In the genomic region with DNA sequence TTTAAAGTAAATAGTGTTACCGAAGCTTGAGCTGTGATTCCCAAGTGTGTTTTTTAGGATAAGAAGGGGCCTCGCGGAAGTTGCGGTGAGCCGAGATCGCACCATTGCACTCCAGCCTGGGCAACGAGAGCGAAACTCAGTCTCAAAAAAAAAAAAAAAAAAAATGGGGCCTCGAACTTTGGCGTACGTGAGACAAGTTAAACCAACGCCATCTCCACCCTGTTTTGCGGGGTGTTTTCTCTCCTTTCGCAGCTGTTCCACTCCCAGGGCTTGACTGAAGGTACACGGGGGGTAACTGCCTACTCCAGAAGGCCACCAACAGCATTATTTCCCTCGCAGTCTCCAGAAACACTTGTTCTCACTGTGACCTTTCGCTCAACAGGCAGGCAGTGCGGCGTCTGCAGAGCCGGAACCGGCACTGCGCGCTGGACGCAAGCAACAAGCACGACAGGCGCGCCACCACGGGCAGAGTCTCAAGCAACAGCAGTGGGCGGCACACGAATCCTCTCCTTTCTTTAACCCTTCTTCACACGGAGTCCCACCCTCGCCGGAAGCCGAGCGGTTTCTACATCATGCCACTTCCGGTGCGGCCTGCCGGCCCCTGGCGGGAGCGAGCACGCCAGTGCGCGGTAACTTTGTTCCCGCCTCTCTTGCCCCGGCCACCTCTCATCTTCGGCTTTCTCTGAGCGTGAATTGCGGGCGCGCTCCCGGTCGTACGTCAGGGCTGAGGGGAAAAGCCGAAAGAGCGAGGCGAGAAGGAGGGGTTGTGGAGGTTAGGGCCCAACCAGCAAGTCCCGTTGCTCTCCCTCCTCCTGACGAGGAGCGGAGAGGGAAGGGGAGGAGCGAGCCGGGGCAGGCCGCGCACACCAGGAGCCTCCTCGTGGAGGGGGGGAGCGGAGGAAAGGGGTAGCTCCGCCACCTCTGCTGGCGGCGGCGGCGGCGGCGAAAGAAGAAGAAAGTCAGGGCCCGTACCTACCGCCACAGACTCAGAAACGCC, we compare ENCODE assay signal across 8 cellular contexts. TPM values are rescaled to one million over a fixed set of nuclear protein-coding genes. Genes with fewer than 3 reads are reported as not detected.
DNase-seq lines count a peak whose midpoint lies in the region; ATAC-seq and TF ChIP-seq lines count a peak whose summit lies in the region.

No MANE protein-coding gene starts in this region.

- H3K27ac Mint-ChIP-seq in activated T-cell treated with anti-CD3 and anti-CD28 coated beads, Interleukin-2, amount 50 U/mL, for 72 hours, result peak overlapping the region; percentile 100

- H3K4me3 ChIP-seq in KMS-11 (IDR thresholded peaks at IDR 0.05; ENCODE audit: insufficient read depth, low read depth, low read length), result no peak overlapping the region
- peak overlapping the region; percentile 97 to 98 for H3K4me3 ChIP-seq in Panc1 (ENCODE audit: low read depth in 2 of 2, low read length in 2 of 2)
- H3K4me3 ChIP-seq in mucosa of stomach (ENCODE audit: low read length), result peak overlapping the region; percentile 98

- ATAC-seq in GM21786 (IDR thresholded peaks at IDR 0.05; ENCODE audit: unreplicated experiment) (peak; percentile 67), Panc1 (peak; percentile 91), esophagus mucosa (peak; percentile 94)
- peak; percentile 77 to 78 for ATAC-seq in activated T-cell treated with anti-CD3 and anti-CD28 coated beads, Interleukin-2, amount 50 U/mL, for 72 hours (replicated peaks in 1 of 2)

- BruUV-seq in Panc1 (replicated peaks; lab: Mats Ljungman, UMichigan), result TSS peak; percentile 98

- intact Hi-C loops in Panc1 (cut with micrococcal nuclease; ENCODE audit: unreplicated experiment), result no loop called here

- H3K27me3 ChIP-seq in KMS-11 (ENCODE audit: insufficient read depth, low read depth), result no peaks in the 10 kb centered on the region
- no peaks in the 10 kb centered on the region for H3K27me3 ChIP-seq in Panc1 (ENCODE audit: control insufficient read depth, insufficient read depth, low read length)
- no peaks in the 10 kb centered on the region for H3K27me3 ChIP-seq in mucosa of stomach (ENCODE audit: control insufficient read depth, insufficient read depth, low read length)

- in situ Hi-C loops in Panc1 (cut with HindIII; ENCODE audit: low pct_unique_long_range_greater_than_20kb, low sequenced_read_pairs), result no loop called here

- H3K4me1 Mint-ChIP-seq in activated T-cell treated with anti-CD3 and anti-CD28 coated beads, Interleukin-2, amount 50 U/mL, for 72 hours (ENCODE audit: low read depth), result peaks cover 26% of the 10 kb centered on the region

- POLR2A ChIA-PET in Panc1 (lab: Charles Lee), result interaction anchor here (0.6 to 1.1 kb wide), 5 partner anchors 9 to 411 kb away, joined by 3 to 13 read pairs (median 8); no protein-coding TSS in a partner anchor

- H3K27me3 Mint-ChIP-seq in activated T-cell treated with anti-CD3 and anti-CD28 coated beads, Interleukin-2, amount 50 U/mL, for 72 hours (ENCODE audit: low read depth), result no peaks in the 10 kb centered on the region

- H3K9ac ChIP-seq in KMS-11 (peak overlapping the region; percentile 91), mucosa of stomach (ENCODE audit: low read length) (peak overlapping the region; percentile 99)

- no peaks in the 10 kb centered on the region for H3K9me3 ChIP-seq in Panc1 (ENCODE audit: control insufficient read depth, insufficient read depth, low read depth, low read length)
- H3K9me3 ChIP-seq in mucosa of stomach (ENCODE audit: control insufficient read depth, low read length), result no peaks in the 10 kb centered on the region

- DNase-seq in DMS79 treated with DMSO at 0.1 percent for 48 hours (lab: John Stamatoyannopoulos, UW) (peak; percentile 98), Panc1 (ENCODE audit: low read depth, low spot score) (peak; percentile 98)
- DNase-seq in activated T-cell treated with anti-CD3 and anti-CD28 coated beads, Interleukin-2, amount 50 U/mL, for 72 hours, result peak; percentile 98
- peak; percentile 98 for DNase-seq in stimulated activated CD8-positive, alpha-beta memory T cell treated with anti-CD3 and anti-CD28 coated beads, Interleukin-4, amount 100 ng/mL, for 48 hours

- peaks cover 25% of the 10 kb centered on the region for H3K4me1 ChIP-seq in KMS-11 (ENCODE audit: low read depth, poor library complexity, severe bottlenecking)
- H3K4me1 ChIP-seq in Panc1 (ENCODE audit: control insufficient read depth, insufficient read depth, low read length), result peaks cover 13% of the 10 kb centered on the region
- no peaks in the 10 kb centered on the region for H3K4me1 ChIP-seq in mucosa of stomach (ENCODE audit: control insufficient read depth, insufficient read depth, low read length)

- TF ChIP-seq CTCF in KMS-11 (conservative IDR thresholded peaks at IDR 0.05; ENCODE audit: low read depth, low read length), result no peak
- no peak for TF ChIP-seq CTCF in Panc1 (IDR thresholded peaks at IDR 0.05)

- H3K79me2 ChIP-seq in KMS-11 (ENCODE audit: insufficient read depth, low read depth), result peaks cover 34% of the 10 kb centered on the region

- H3K36me3 Mint-ChIP-seq in activated T-cell treated with anti-CD3 and anti-CD28 coated beads, Interleukin-2, amount 50 U/mL, for 72 hours (ENCODE audit: insufficient read depth in 2 of 2), result peaks cover 6 to 8% of the 10 kb centered on the region in 2 donors

- CTCF ChIA-PET in Panc1 (lab: Charles Lee), result interaction anchor here (0.6 to 1.4 kb wide), 2 partner anchors 53 to 78 kb away, joined by 3 to 4 read pairs; no protein-coding TSS in a partner anchor

- H3K27ac ChIP-seq in KMS-11, result peak overlapping the region; percentile 98
- H3K27ac ChIP-seq in Panc1 (ENCODE audit: low read length), result peak overlapping the region; percentile 99

- H3K36me3 ChIP-seq in KMS-11 (ENCODE audit: insufficient read depth), result no peaks in the 10 kb centered on the region
- H3K36me3 ChIP-seq in Panc1 (ENCODE audit: control insufficient read depth, insufficient read depth, low read length), result peaks cover 3% of the 10 kb centered on the region
- no peaks in the 10 kb centered on the region for H3K36me3 ChIP-seq in mucosa of stomach (ENCODE audit: control insufficient read depth, insufficient read depth, low read length)

- peak overlapping the region; percentile 89 for H3K4me2 ChIP-seq in KMS-11

- peaks cover 20% of the 10 kb centered on the region for H4K20me1 ChIP-seq in KMS-11 (ENCODE audit: insufficient read depth)

- H3K4me3 Mint-ChIP-seq in activated T-cell treated with anti-CD3 and anti-CD28 coated beads, Interleukin-2, amount 50 U/mL, for 72 hours, result peak overlapping the region; percentile 95 to 99

- H3K9me3 Mint-ChIP-seq in activated T-cell treated with anti-CD3 and anti-CD28 coated beads, Interleukin-2, amount 50 U/mL, for 72 hours, result no peaks in the 10 kb centered on the region

- peak overlapping the region; percentile 71 for H2AFZ ChIP-seq in KMS-11 (ENCODE audit: low read depth)

RNA-seq across cellular contexts. Expression of gene CDK13, which starts 0.8 kb away (rescaled TPM):
- total RNA-seq in Panc1 (2021; ENCODE audit: unreplicated experiment) (52.0 TPM), esophagus mucosa (34.6 TPM)
- 26.2 TPM for polyA plus RNA-seq in Panc1 (2012; ENCODE audit: insufficient read length)
- 10 to 100 TPM; 47.6 to 48.2 TPM for total RNA-seq in activated T-cell treated with anti-CD3 and anti-CD28 coated beads, Interleukin-2, amount 50 U/mL, for 72 hours
